29 cellular contexts compared by ENCODE assay signal in genomic region chr5:28729067-28729466, GRCh38.
"Had no signal": no experiment of that assay in that cellular context is flagged by ENCODE, and none has a peak within 500 bp of the region (broad histone marks: within the 10 kb centered on the region; RNA-seq: fewer than 3 reads in every experiment).

No MANE protein-coding gene starts in this region.

- H3K4me3 Mint-ChIP-seq: activated CD8-positive, alpha-beta T cell treated with anti-CD3 and anti-CD28 coated beads for 36 hours; activated naive CD4-positive, alpha-beta T cell treated with anti-CD3 and anti-CD28 coated beads, Interleukin-2, amount 50 U/mL, for 24 hours; activated naive CD8-positive, alpha-beta T cell treated with anti-CD3 and anti-CD28 coated beads, Interleukin-2, amount 50 U/mL, for 24 hours; endodermal cell; immature natural killer cell; natural killer cell; neural progenitor cell; stimulated activated memory B cell treated with anti-CD40 and anti-IgM and Interleukin-4, amounts not matched to agents 10 μg/mL and 1 μg/mL and 100 μg/mL, for 72 hours; WTC11 had no signal

- H3K36me3 Mint-ChIP-seq: activated naive CD4-positive, alpha-beta T cell treated with anti-CD3 and anti-CD28 coated beads, Interleukin-2, amount 50 U/mL, for 24 hours; neural progenitor cell; stimulated activated memory B cell treated with anti-CD40 and anti-IgM and Interleukin-4, amounts not matched to agents 10 μg/mL and 1 μg/mL and 100 μg/mL, for 72 hours; WTC11 had no signal

- H3K4me1 Mint-ChIP-seq: activated naive CD4-positive, alpha-beta T cell treated with anti-CD3 and anti-CD28 coated beads, Interleukin-2, amount 50 U/mL, for 24 hours; activated naive CD8-positive, alpha-beta T cell treated with anti-CD3 and anti-CD28 coated beads, Interleukin-2, amount 50 U/mL, for 24 hours; immature natural killer cell; natural killer cell; neural progenitor cell; stimulated activated memory B cell treated with anti-CD40 and anti-IgM and Interleukin-4, amounts not matched to agents 10 μg/mL and 1 μg/mL and 100 μg/mL, for 72 hours had no signal

- DNase-seq: activated CD4-positive, alpha-beta T cell treated with anti-CD3 and anti-CD28 coated beads, Interleukin-2, amount 50 U/mL, for 1 hour; activated CD8-positive, alpha-beta T cell treated with anti-CD3 and anti-CD28 coated beads for 36 hours; activated naive CD8-positive, alpha-beta T cell treated with anti-CD3 and anti-CD28 coated beads, Interleukin-2, amount 50 U/mL, for 24 hours; activated T-cell treated with anti-CD3 and anti-CD28 coated beads, Interleukin-2, amount 50 U/mL, for 48 hours; amygdala; caudate nucleus; endodermal cell; foreskin keratinocyte; heart left ventricle; hypothalamus; immature natural killer cell; kidney; left colon; mesendoderm; natural killer cell; occipital lobe; psoas muscle; stimulated activated CD4-positive, alpha-beta T cell treated with anti-CD3 and anti-CD28 coated beads, Interleukin-1b, Interleukin-23, amount 100 ng/mL, for 48 hours; stimulated activated CD4-positive, alpha-beta T cell treated with anti-CD3 and anti-CD28 coated beads, Interleukin-4, amount 100 ng/mL, for 4 hours; stimulated activated CD8-positive, alpha-beta memory T cell treated with anti-CD3 and anti-CD28 coated beads, Interleukin-4, amount 100 ng/mL, for 48 hours; stomach; thyroid gland; upper lobe of right lung had no signal

- ATAC-seq: activated CD8-positive, alpha-beta T cell treated with anti-CD3 and anti-CD28 coated beads for 36 hours; activated naive CD8-positive, alpha-beta T cell treated with anti-CD3 and anti-CD28 coated beads, Interleukin-2, amount 50 U/mL, for 24 hours; esophagus mucosa; foreskin keratinocyte; heart left ventricle; left colon; natural killer cell; psoas muscle; stimulated activated memory B cell treated with anti-CD40 and anti-IgM and Interleukin-4, amounts not matched to agents 10 μg/mL and 1 μg/mL and 100 μg/mL, for 72 hours; upper lobe of right lung; WTC11 had no signal

- H3K27ac Mint-ChIP-seq: activated CD8-positive, alpha-beta T cell treated with anti-CD3 and anti-CD28 coated beads for 36 hours; activated naive CD4-positive, alpha-beta T cell treated with anti-CD3 and anti-CD28 coated beads, Interleukin-2, amount 50 U/mL, for 24 hours; activated naive CD8-positive, alpha-beta T cell treated with anti-CD3 and anti-CD28 coated beads, Interleukin-2, amount 50 U/mL, for 24 hours; activated T-helper 2 cell treated with anti-CD3 and anti-CD28 coated beads, Interferon-gamma antibody, Interleukin-2, Interleukin-4, amounts not matched to agents 10 μg/mL and 5 μg/mL and 100 μg/mL, durations not matched to agents 14 hours and 24 hours and 36 hours; endodermal cell; immature natural killer cell; natural killer cell; neural progenitor cell; stimulated activated memory B cell treated with anti-CD40 and anti-IgM and Interleukin-4, amounts not matched to agents 10 μg/mL and 1 μg/mL and 100 μg/mL, for 72 hours; WTC11 had no signal

- H3K27me3 Mint-ChIP-seq: activated CD8-positive, alpha-beta T cell treated with anti-CD3 and anti-CD28 coated beads for 36 hours; activated naive CD4-positive, alpha-beta T cell treated with anti-CD3 and anti-CD28 coated beads, Interleukin-2, amount 50 U/mL, for 24 hours; activated naive CD8-positive, alpha-beta T cell treated with anti-CD3 and anti-CD28 coated beads, Interleukin-2, amount 50 U/mL, for 24 hours; stimulated activated memory B cell treated with anti-CD40 and anti-IgM and Interleukin-4, amounts not matched to agents 10 μg/mL and 1 μg/mL and 100 μg/mL, for 72 hours had no signal

- H3K9me3 Mint-ChIP-seq: endodermal cell, neural progenitor cell had no signal
